ENCODE assay signal across 8 cellular contexts in genomic region chr9:134328341-134328840, GRCh38. TPM values are rescaled to one million over a fixed set of nuclear protein-coding genes. Genes with fewer than 3 reads are reported as not detected.
DNase-seq lines count a peak whose midpoint lies in the region; ATAC-seq and TF ChIP-seq lines count a peak whose summit lies in the region.

No MANE protein-coding gene starts in this region.

- H3K27ac Mint-ChIP-seq in chondrocyte (ENCODE audit: unreplicated experiment), result peak overlapping the region; percentile 81

- peaks cover 50% of the 10 kb centered on the region for H3K4me1 Mint-ChIP-seq in chondrocyte (ENCODE audit: low read depth)

- no peak for TF ChIP-seq CTCF in chondrocyte (IDR thresholded peaks at IDR 0.05)

- H3K27me3 Mint-ChIP-seq in chondrocyte (ENCODE audit: low read depth), result no peaks in the 10 kb centered on the region

- no peaks in the 10 kb centered on the region for H3K9me3 ChIP-seq in stomach smooth muscle (ENCODE audit: control insufficient read depth in 2 of 2, low read length in 2 of 2)

- peaks cover 82% of the 10 kb centered on the region for H3K4me1 ChIP-seq in stomach smooth muscle (ENCODE audit: control insufficient read depth, insufficient read depth, low read length)

- H3K4me3 Mint-ChIP-seq in chondrocyte (ENCODE audit: unreplicated experiment), result peak overlapping the region; percentile 81

- H3K4me3 ChIP-seq in stomach smooth muscle (ENCODE audit: low read length in 2 of 2), result peak overlapping the region; percentile 84 to 86

- peak overlapping the region; percentile 82 to 85 for H3K9ac ChIP-seq in stomach smooth muscle (ENCODE audit: low read length in 2 of 2)

- no peaks in the 10 kb centered on the region for H3K9me3 Mint-ChIP-seq in chondrocyte (ENCODE audit: low read depth)

- H3K27me3 ChIP-seq in layer of hippocampus (ENCODE audit: control insufficient read depth, insufficient read depth, low read length), result no peaks in the 10 kb centered on the region
- no peaks in the 10 kb centered on the region for H3K27me3 ChIP-seq in stomach smooth muscle (ENCODE audit: control insufficient read depth in 1 of 2, insufficient read depth in 2 of 2, low read length in 2 of 2)

- H3K36me3 Mint-ChIP-seq in chondrocyte (ENCODE audit: low read depth), result no peaks in the 10 kb centered on the region

- H3K27ac ChIP-seq in layer of hippocampus (ENCODE audit: low read depth, low read length) (peak overlapping the region; percentile 84), stomach smooth muscle (ENCODE audit: low read length) (peak overlapping the region; percentile 82)

- DNase-seq in HT-29 (ENCODE audit: low spot score) (peak; percentile 53), chondrocyte (ENCODE audit: low spot score) (no peak), NCI-H1417 treated with DMSO at 0.1 percent for 48 hours (lab: John Stamatoyannopoulos, UW) (no peak), NCI-H2196 treated with DMSO at 0.1 percent for 48 hours (lab: John Stamatoyannopoulos, UW; ENCODE audit: unreplicated experiment) (no peak)
- no peak for DNase-seq in activated CD4-positive, alpha-beta T cell treated with anti-CD3 and anti-CD28 coated beads, Interleukin-2, amount 50 U/mL, for 4 hours

- no peaks in the 10 kb centered on the region for H3K36me3 ChIP-seq in stomach smooth muscle (ENCODE audit: control insufficient read depth in 2 of 2, insufficient read depth in 2 of 2, low read length in 2 of 2)

- ATAC-seq in GM19395 (IDR thresholded peaks at IDR 0.05; ENCODE audit: unreplicated experiment), result no peak

RNA-seq across cellular contexts. Expression of gene RXRA, which starts 2.1 kb away (rescaled TPM):
- total RNA-seq in HT-29 (2014; rRNA removed; shearing (Covaris generic)), result 63.4 and 74.4 TPM in 2 replicates
- total RNA-seq in chondrocyte, result 27.3 to 28.2 TPM (median 27.9 TPM) in 3 replicates
